In genomic region chr9:137224850-137225694, GRCh38 we compare ENCODE assay signal across 8 cellular contexts. TPM values are rescaled to one million over a fixed set of nuclear protein-coding genes. Genes with fewer than 3 reads are reported as not detected.
DNase-seq lines count a peak whose midpoint lies in the region; ATAC-seq and TF ChIP-seq lines count a peak whose summit lies in the region.

CYSRT1 (plus strand) TSS chr9:137225174; CDS start chr9:137225622, 448 bp downstream.

- H3K36me3 Mint-ChIP-seq in chondrocyte (ENCODE audit: low read depth) (no peaks in the 10 kb centered on the region), naive B cell (no peaks in the 10 kb centered on the region)

- H3K27me3 ChIP-seq in BE2C, result no peaks in the 10 kb centered on the region

- H3K27ac Mint-ChIP-seq in chondrocyte (ENCODE audit: unreplicated experiment) (no peak within 1 kb of the TSS), naive B cell (peak within 1 kb of the TSS in 3 of 6 donors; percentile 79 to 97 (median 80))

- no peaks in the 10 kb centered on the region for H3K9me3 ChIP-seq in BE2C
- no peaks in the 10 kb centered on the region for H3K9me3 ChIP-seq in KOPT-K1 (ENCODE audit: insufficient read depth, low read length, poor library complexity, severe bottlenecking)

- ATAC-seq in naive B cell (ENCODE audit: low read depth in 2 of 2), result no peak

- DNase-seq in BE2C (no peak), chondrocyte (ENCODE audit: low spot score) (no peak), naive B cell (no peak), NCI-H748 (lab: John Stamatoyannopoulos, UW; ENCODE audit: unreplicated experiment) (no peak), NCI-H187 (lab: John Stamatoyannopoulos, UW) (no peak), HuH-7 (ENCODE audit: low spot score) (no peak), superior temporal gyrus (ENCODE audit: extremely low spot score) (no peak)

- H3K4me3 ChIP-seq in BE2C (ENCODE audit: low read depth, low read length), result peak within 1 kb of the TSS; percentile 90

- H3K36me3 ChIP-seq in BE2C, result no peaks in the 10 kb centered on the region
- no peaks in the 10 kb centered on the region for H3K36me3 ChIP-seq in KOPT-K1 (ENCODE audit: insufficient read depth, low read length)

- H3K27ac ChIP-seq in KOPT-K1 (ENCODE audit: low read depth, low read length, poor library complexity, severe bottlenecking), result peak within 1 kb of the TSS; percentile 88

- H3K4me1 Mint-ChIP-seq in chondrocyte (ENCODE audit: low read depth), result peaks cover 13% of the 10 kb centered on the region
- H3K4me1 Mint-ChIP-seq in naive B cell, result peaks cover 6 to 12% (median 11%) of the 10 kb centered on the region in 3 donors

- no peaks in the 10 kb centered on the region for H3K9me3 Mint-ChIP-seq in chondrocyte (ENCODE audit: low read depth)
- H3K9me3 Mint-ChIP-seq in naive B cell, result peaks cover 0 to 2% (median 0%) of the 10 kb centered on the region in 7 donors

- H3K27me3 Mint-ChIP-seq in chondrocyte (ENCODE audit: low read depth), result peaks cover 2% of the 10 kb centered on the region
- peaks cover 0 to 15% (median 8%) of the 10 kb centered on the region in 3 donors for H3K27me3 Mint-ChIP-seq in naive B cell

- no peak for TF ChIP-seq CTCF in BE2C (IDR thresholded peaks at IDR 0.05; ENCODE audit: low read depth, low read length)
- TF ChIP-seq CTCF in chondrocyte (IDR thresholded peaks at IDR 0.05), result no peak

- H3K4me3 Mint-ChIP-seq in chondrocyte (ENCODE audit: unreplicated experiment) (peak within 1 kb of the TSS; percentile 68), naive B cell (peak within 1 kb of the TSS; percentile 75 to 92 (median 80))

- H3K4me1 ChIP-seq in BE2C, result peaks cover 10% of the 10 kb centered on the region

RNA-seq across cellular contexts. Expression of gene CYSRT1, which starts in this region (rescaled TPM):
- polyA plus RNA-seq in BE2C (2012; ENCODE audit: insufficient read depth, insufficient read length, low read depth), result 5.3 TPM
- total RNA-seq in chondrocyte, result 0.44 to 0.92 TPM (median 0.79 TPM) in 3 replicates
- polyA plus RNA-seq in naive B cell (ENCODE audit: low read depth in 6 of 6), result not detected
